Comparison of ENCODE assay signal across 8 cellular contexts in the genomic region with DNA sequence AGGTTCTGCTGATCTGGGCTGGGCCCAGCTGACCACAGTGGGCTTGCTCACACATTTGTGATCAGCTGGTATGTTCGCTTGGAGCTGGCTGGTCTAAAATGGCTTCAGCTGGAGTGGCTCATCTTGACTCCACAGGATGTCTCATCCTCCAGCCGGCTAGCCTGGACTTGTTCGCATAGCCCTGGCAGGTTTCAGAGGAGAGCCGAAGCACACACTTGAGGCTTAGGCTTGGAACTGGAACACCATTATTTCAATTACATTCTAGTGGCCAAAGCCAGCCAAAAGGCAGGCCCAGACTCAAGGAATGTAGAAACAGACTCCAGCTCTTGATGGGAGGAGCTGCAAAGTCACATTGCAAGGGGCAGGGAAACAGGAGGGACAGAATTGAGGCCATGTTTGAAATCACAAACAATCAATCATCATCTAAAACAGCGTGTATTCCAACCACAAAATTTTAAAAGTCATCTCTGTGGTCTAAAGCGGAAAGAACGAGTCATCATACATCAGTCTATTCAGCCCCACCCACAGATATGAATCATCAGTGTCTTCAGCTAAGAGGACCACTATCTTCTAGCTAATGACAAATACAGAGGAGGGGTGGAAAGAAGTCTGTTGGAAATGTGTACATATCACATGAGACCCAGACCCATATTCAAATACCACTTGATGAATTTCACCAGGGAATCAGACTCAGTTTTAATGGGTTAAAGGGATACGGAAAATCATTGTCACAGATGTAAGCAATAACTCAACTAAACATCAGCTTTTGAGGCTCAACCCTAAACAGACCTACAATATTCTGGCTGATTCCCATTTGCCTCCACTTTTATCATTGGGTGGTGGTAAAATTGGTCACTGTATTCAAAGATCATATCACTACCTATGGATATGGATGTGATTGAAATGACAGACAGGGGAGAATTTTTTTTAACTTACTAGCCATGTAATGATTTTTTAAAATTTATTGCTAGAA.
DNase-seq lines count a peak whose midpoint lies in the region; FAIRE-seq and TF ChIP-seq lines count a peak whose summit lies in the region.

No MANE protein-coding gene starts in this region.

- H3K27me3 ChIP-seq in neural progenitor cell (no peaks in the 10 kb centered on the region), HAP-1 (ENCODE audit: low read depth) (no peaks in the 10 kb centered on the region)

- H3K4me3 ChIP-seq in foreskin fibroblast (ENCODE audit: low read depth in 1 of 2, low read length in 2 of 2) = no peak overlapping the region
- H3K4me3 ChIP-seq in neural progenitor cell = no peak overlapping the region
- H3K4me3 ChIP-seq in HAP-1 = no peak overlapping the region

- DNase-seq in GM12891 (ENCODE audit: insufficient read length, low spot score) (peak; percentile 27), HCEC 1CT (peak; percentile 99), NOMO-1 treated with DMSO at 0.1 percent for 48 hours (lab: John Stamatoyannopoulos, UW; ENCODE audit: unreplicated experiment) (peak; percentile 92), activated T-cell treated with anti-CD3 and anti-CD28 coated beads for 1 hour (ENCODE audit: low read depth) (peak; percentile 16), foreskin fibroblast (peak; percentile 95 to 96), neural progenitor cell (ENCODE audit: low spot score) (no peak), HAP-1 (ENCODE audit: low spot score in 2 of 2) (no peak)
- peak; percentile 21 to 33 (median 24) for DNase-seq in stimulated activated CD4-positive, alpha-beta T cell treated with anti-CD3 and anti-CD28 coated beads, TNF-alpha, amount 100 ng/mL, for 4 hours (ENCODE audit: low read depth in 3 of 3)

- peak; percentile 90 for FAIRE-seq in GM12891 (lab: Jason Lieb, UNC)

- H3K4me3 Mint-ChIP-seq in neural progenitor cell = no peak overlapping the region

- H3K36me3 Mint-ChIP-seq in neural progenitor cell = no peaks in the 10 kb centered on the region

- H3K9me3 Mint-ChIP-seq in neural progenitor cell = no peaks in the 10 kb centered on the region

- peaks cover 2% of the 10 kb centered on the region for H3K4me1 Mint-ChIP-seq in neural progenitor cell

- TF ChIP-seq CTCF in foreskin fibroblast (IDR thresholded peaks at IDR 0.05; ENCODE audit: low read depth, low read length) (no peak), neural progenitor cell (IDR thresholded peaks at IDR 0.05) (no peak)

- H3K27ac ChIP-seq in neural progenitor cell = no peak overlapping the region

- H3K27ac Mint-ChIP-seq in neural progenitor cell = no peak overlapping the region

- H3K27me3 Mint-ChIP-seq in neural progenitor cell (ENCODE audit: insufficient read depth, low read depth) = peaks cover 3% of the 10 kb centered on the region

- no peaks in the 10 kb centered on the region for H3K9me3 ChIP-seq in neural progenitor cell (ENCODE audit: low read depth)
- H3K9me3 ChIP-seq in HAP-1 = no peaks in the 10 kb centered on the region

- H3K4me1 ChIP-seq in neural progenitor cell (peaks cover 10% of the 10 kb centered on the region), HAP-1 (no peaks in the 10 kb centered on the region)

- H3K79me2 ChIP-seq in neural progenitor cell (ENCODE audit: low read depth) = no peaks in the 10 kb centered on the region

- H2AFZ ChIP-seq in neural progenitor cell (replicated peaks) = no peak overlapping the region

- no peak for TF ChIP-seq POLR2A in GM12891 (IDR thresholded peaks at IDR 0.05; ENCODE audit: low read depth, low read length)

- no peak overlapping the region for H3K9ac ChIP-seq in neural progenitor cell

- H4K20me1 ChIP-seq in neural progenitor cell (ENCODE audit: low read depth) = no peaks in the 10 kb centered on the region

- no peaks in the 10 kb centered on the region for H3F3A ChIP-seq in neural progenitor cell (ENCODE audit: low read depth)

- no peaks in the 10 kb centered on the region for H3K36me3 ChIP-seq in neural progenitor cell
- no peaks in the 10 kb centered on the region for H3K36me3 ChIP-seq in HAP-1 (replicated peaks)

- in situ Hi-C loops in HAP-1 (cut with MboI; ENCODE audit: low sequenced_read_pairs) = no loop called here

- no peak overlapping the region for H3K4me2 ChIP-seq in neural progenitor cell

TF ChIP-seq in GM12891, 5 proteins besides CTCF, POLR2A, EP300 and RAD21:
- TF ChIP-seq POU2F2 (IDR thresholded peaks at IDR 0.05; ENCODE audit: low read depth, low read length) (no peak), TAF1 (IDR thresholded peaks at IDR 0.05; ENCODE audit: low read depth, low read length) (no peak), SPI1 (IDR thresholded peaks at IDR 0.05; ENCODE audit: low read depth, low read length) (no peak), PAX5 (IDR thresholded peaks at IDR 0.05; ENCODE audit: insufficient read depth, low read length, severe bottlenecking) (no peak), POLR2AphosphoS5 (IDR thresholded peaks at IDR 0.05; ENCODE audit: low read depth, low read length) (no peak)

Comparison
In these comparisons a context has a peak if more than half of its experiments do, and no peak if none do; other contexts are left out.
1. DNase-seq: peak in GM12891 (single experiment), HCEC 1CT (single experiment), NOMO-1 treated with DMSO at 0.1 percent for 48 hours (single experiment), activated T-cell treated with anti-CD3 and anti-CD28 coated beads for 1 hour (single experiment), foreskin fibroblast (2 of 2) and stimulated activated CD4-positive, alpha-beta T cell treated with anti-CD3 and anti-CD28 coated beads, TNF-alpha, amount 100 ng/mL, for 4 hours (3 of 3); none in neural progenitor cell (single experiment) and HAP-1 (0 of 2).